ENCODE assay signal across 24 cellular contexts in the genomic region with DNA sequence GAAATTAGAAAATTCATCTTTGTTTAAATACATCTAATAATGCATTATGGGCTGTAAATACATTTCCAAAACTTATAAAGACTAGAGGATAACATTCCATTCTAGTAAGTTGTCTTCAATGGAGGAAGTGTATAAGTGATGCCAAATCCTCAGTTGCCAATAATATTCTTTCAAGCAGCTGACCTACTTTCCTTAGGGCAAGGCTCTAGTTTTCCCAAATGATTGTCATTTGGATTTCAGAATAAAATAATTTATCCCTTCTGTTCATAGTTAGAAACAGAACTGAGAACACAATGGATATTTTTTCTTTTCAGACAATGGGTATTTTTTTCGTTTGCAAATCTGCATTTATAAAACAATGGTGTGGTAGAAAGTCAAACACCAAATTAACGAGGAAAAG.
"Had no signal": no experiment of that assay in that cellular context is flagged by ENCODE, and none has a peak within 500 bp of the region (broad histone marks: within the 10 kb centered on the region; RNA-seq: fewer than 3 reads in every experiment).

No MANE protein-coding gene starts in this region.

- H3K36me3 Mint-ChIP-seq: activated naive CD8-positive, alpha-beta T cell treated with anti-CD3 and anti-CD28 coated beads, Interleukin-2, amount 10 ng/mL, durations not matched to agents 7 days and 5 days; IgD-negative memory B cell; T-cell had no signal

- H3K4me3 ChIP-seq: adrenal gland, PC-9 had no signal

- H2AFZ ChIP-seq: PC-9 had no signal

- H3K4me2 ChIP-seq: PC-9 had no signal

- H3K27me3 Mint-ChIP-seq: activated CD4-positive, alpha-beta memory T cell treated with anti-CD3 and anti-CD28 coated beads, Interleukin-2, amount 10 ng/mL, durations not matched to agents 7 days and 5 days; activated naive CD8-positive, alpha-beta T cell treated with anti-CD3 and anti-CD28 coated beads, Interleukin-2, amount 10 ng/mL, durations not matched to agents 7 days and 5 days; activated T-helper 17 cell treated with anti-CD3 and anti-CD28 coated beads, Interleukin-2, amount 50 U/mL, for 72 hours; IgD-negative memory B cell; T-cell had no signal

- H3K4me3 Mint-ChIP-seq: activated CD4-positive, alpha-beta memory T cell treated with anti-CD3 and anti-CD28 coated beads, Interleukin-2, amount 10 ng/mL, durations not matched to agents 7 days and 5 days; activated naive CD8-positive, alpha-beta T cell treated with anti-CD3 and anti-CD28 coated beads, Interleukin-2, amount 10 ng/mL, durations not matched to agents 7 days and 5 days; activated T-helper 17 cell treated with anti-CD3 and anti-CD28 coated beads, Interleukin-2, amount 50 U/mL, for 72 hours; IgD-negative memory B cell; T-cell had no signal

- H3K4me1 ChIP-seq: adrenal gland had no signal

- H3K9me3 ChIP-seq: adrenal gland had no signal

- H3K9me3 Mint-ChIP-seq: activated naive CD8-positive, alpha-beta T cell treated with anti-CD3 and anti-CD28 coated beads, Interleukin-2, amount 10 ng/mL, durations not matched to agents 7 days and 5 days; T-cell had no signal

- H3K27ac ChIP-seq: adrenal gland, PC-9, VCaP had no signal

- DNase-seq: activated CD4-positive, alpha-beta memory T cell treated with anti-CD3 and anti-CD28 coated beads, Interleukin-2, amount 10 ng/mL, durations not matched to agents 7 days and 5 days; activated CD4-positive, alpha-beta T cell treated with anti-CD3 and anti-CD28 coated beads, Interleukin-2, amount 50 U/mL, for 1 hour; activated CD4-positive, CD25-positive, alpha-beta regulatory T cell; activated naive CD4-positive, alpha-beta T cell treated with anti-CD3 and anti-CD28 coated beads, Interleukin-2, amount 50 U/mL, for 16 hours; activated naive CD8-positive, alpha-beta T cell treated with anti-CD3 and anti-CD28 coated beads, Interleukin-2, amount 10 ng/mL, durations not matched to agents 7 days and 5 days; activated T-cell treated with anti-CD3 and anti-CD28 coated beads for 4 hours; activated T-cell treated with anti-CD3 and anti-CD28 coated beads, Interleukin-2, amount 50 U/mL, for 48 hours; adrenal gland; anterior cingulate cortex; KG1; NCI-H1048; NCI-H146; NCI-H187 treated with DMSO at 0.1 percent for 48 hours; NCI-H2081 treated with DMSO at 0.1 percent for 48 hours; NCI-H446; NCI-H524; PC-9; SHP77 treated with DMSO at 0.1 percent for 48 hours; T-cell; T-helper 2 cell; T1000 had no signal

- H3K4me1 Mint-ChIP-seq: activated CD4-positive, alpha-beta memory T cell treated with anti-CD3 and anti-CD28 coated beads, Interleukin-2, amount 10 ng/mL, durations not matched to agents 7 days and 5 days; activated naive CD8-positive, alpha-beta T cell treated with anti-CD3 and anti-CD28 coated beads, Interleukin-2, amount 10 ng/mL, durations not matched to agents 7 days and 5 days; activated T-helper 17 cell treated with anti-CD3 and anti-CD28 coated beads, Interleukin-2, amount 50 U/mL, for 72 hours; IgD-negative memory B cell; T-cell had no signal

- H3K27ac Mint-ChIP-seq: activated CD4-positive, alpha-beta memory T cell treated with anti-CD3 and anti-CD28 coated beads, Interleukin-2, amount 10 ng/mL, durations not matched to agents 7 days and 5 days; activated naive CD8-positive, alpha-beta T cell treated with anti-CD3 and anti-CD28 coated beads, Interleukin-2, amount 10 ng/mL, durations not matched to agents 7 days and 5 days; activated T-helper 17 cell treated with anti-CD3 and anti-CD28 coated beads, Interleukin-2, amount 50 U/mL, for 72 hours; IgD-negative memory B cell; T-cell had no signal

- H3K36me3 ChIP-seq: adrenal gland had no signal

- H3K27me3 ChIP-seq: adrenal gland had no signal
